21 cellular contexts compared by ENCODE assay signal in genomic region chr3:72537448-72537847, GRCh38.
"Had no signal": no experiment of that assay in that cellular context is flagged by ENCODE, and none has a peak within 500 bp of the region (broad histone marks: within the 10 kb centered on the region; RNA-seq: fewer than 3 reads in every experiment).

No MANE protein-coding gene starts in this region.

- ATAC-seq: heart left ventricle, left colon, left ventricle myocardium superior, pancreas, right cardiac atrium had no signal

- H3K27me3 ChIP-seq: dorsolateral prefrontal cortex, heart left ventricle, pancreas, tibial artery, upper lobe of left lung, uterus had no signal

- H3K4me3 ChIP-seq: dorsolateral prefrontal cortex, heart left ventricle, lung, pancreas, tibial artery, upper lobe of left lung, uterus had no signal

- H3K9me3 ChIP-seq: pancreas, upper lobe of left lung, uterus had no signal

- DNase-seq: dorsolateral prefrontal cortex; effector CD8-positive, alpha-beta T cell; foreskin melanocyte; heart left ventricle; hippocampal formation; left colon; left ventricle myocardium superior; mesendoderm; naive B cell; occipital lobe; pancreas; right cardiac atrium; small intestine; stimulated activated CD4-positive, alpha-beta T cell treated with anti-CD3 and anti-CD28 coated beads, Interleukin-12 subunit alpha, Interleukin-12 subunit beta, amount 100 ng/mL, for 4 hours; stimulated activated naive CD8-positive, alpha-beta T cell treated with anti-CD3 and anti-CD28 coated beads, Interleukin-15, Interleukin-2, amounts not matched to agents 100 U/mL and 50 U/mL, for 24 hours; tibial artery; upper lobe of left lung had no signal

- H3K27ac Mint-ChIP-seq: naive B cell, nephron, progenitor cell of endocrine pancreas had no signal

- H3K4me1 ChIP-seq: pancreas, upper lobe of left lung, uterus had no signal

- H3K36me3 ChIP-seq: heart left ventricle, pancreas, tibial artery, upper lobe of left lung, uterus had no signal

- H3K4me3 Mint-ChIP-seq: naive B cell, nephron had no signal

- H3K27ac ChIP-seq: dorsolateral prefrontal cortex, heart left ventricle, pancreas, tibial artery, upper lobe of left lung, uterus had no signal
